1 cellular context compared by ENCODE assay signal in the genomic region with DNA sequence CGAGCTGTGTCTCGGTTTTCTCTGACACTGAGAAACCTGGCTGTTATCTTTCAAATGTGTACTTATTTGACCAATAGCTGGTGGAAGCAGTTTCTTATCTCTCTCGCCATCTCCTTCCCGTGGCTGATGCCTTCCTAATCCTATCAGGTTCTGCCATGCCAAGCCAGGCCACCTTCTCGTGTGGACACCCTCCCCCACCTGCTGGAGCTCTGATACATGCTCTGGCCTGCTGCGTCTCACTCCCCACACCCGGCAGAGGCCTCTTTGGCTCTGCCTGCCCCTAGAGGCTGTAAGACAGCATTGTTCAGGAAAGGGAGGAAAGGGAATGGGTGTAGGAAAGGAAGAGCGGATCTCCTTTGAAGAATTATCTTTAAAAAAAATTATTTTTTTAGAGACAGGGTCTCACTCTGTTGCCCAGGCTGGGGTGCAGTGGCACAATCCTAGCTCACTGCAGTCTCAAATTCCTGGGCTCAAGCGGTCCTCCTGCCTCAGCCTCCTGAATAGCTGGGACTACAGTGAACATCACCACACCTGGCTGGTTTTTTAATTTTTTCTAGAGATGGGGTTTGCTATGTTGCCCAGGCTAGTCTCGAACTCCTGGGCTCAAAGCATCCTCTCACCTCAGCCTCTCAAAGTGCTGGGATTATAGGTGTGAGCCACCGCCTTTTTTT.
TF ChIP-seq lines count a peak whose summit lies in the region.

No MANE protein-coding gene starts in this region.

TF ChIP-seq in HepG2, 621 proteins besides CTCF, POLR2A, EP300 and RAD21 (continued from another document and continues in another):
- TF ChIP-seq, protein P1, sequence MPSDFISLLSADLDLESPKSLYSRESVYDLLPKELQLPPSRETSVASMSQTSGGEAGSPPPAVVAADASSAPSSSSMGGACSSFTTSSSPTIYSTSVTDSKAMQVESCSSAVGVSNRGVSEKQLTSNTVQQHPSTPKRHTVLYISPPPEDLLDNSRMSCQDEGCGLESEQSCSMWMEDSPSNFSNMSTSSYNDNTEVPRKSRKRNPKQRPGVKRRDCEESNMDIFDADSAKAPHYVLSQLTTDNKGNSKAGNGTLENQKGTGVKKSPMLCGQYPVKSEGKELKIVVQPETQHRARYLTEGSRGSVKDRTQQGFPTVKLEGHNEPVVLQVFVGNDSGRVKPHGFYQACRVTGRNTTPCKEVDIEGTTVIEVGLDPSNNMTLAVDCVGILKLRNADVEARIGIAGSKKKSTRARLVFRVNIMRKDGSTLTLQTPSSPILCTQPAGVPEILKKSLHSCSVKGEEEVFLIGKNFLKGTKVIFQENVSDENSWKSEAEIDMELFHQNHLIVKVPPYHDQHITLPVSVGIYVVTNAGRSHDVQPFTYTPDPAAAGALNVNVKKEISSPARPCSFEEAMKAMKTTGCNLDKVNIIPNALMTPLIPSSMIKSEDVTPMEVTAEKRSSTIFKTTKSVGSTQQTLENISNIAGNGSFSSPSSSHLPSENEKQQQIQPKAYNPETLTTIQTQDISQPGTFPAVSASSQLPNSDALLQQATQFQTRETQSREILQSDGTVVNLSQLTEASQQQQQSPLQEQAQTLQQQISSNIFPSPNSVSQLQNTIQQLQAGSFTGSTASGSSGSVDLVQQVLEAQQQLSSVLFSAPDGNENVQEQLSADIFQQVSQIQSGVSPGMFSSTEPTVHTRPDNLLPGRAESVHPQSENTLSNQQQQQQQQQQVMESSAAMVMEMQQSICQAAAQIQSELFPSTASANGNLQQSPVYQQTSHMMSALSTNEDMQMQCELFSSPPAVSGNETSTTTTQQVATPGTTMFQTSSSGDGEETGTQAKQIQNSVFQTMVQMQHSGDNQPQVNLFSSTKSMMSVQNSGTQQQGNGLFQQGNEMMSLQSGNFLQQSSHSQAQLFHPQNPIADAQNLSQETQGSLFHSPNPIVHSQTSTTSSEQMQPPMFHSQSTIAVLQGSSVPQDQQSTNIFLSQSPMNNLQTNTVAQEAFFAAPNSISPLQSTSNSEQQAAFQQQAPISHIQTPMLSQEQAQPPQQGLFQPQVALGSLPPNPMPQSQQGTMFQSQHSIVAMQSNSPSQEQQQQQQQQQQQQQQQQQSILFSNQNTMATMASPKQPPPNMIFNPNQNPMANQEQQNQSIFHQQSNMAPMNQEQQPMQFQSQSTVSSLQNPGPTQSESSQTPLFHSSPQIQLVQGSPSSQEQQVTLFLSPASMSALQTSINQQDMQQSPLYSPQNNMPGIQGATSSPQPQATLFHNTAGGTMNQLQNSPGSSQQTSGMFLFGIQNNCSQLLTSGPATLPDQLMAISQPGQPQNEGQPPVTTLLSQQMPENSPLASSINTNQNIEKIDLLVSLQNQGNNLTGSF (CRISPR knock-in tag; IDR thresholded peaks at IDR 0.05): no peak
- TF ChIP-seq U2AF1 (optimal IDR thresholded peaks at IDR 0.05; ENCODE audit: low read depth, low read length) (no peak), TARDBP (CRISPR knock-in tag; IDR thresholded peaks at IDR 0.05) (no peak), NR1H2 (CRISPR knock-in tag; IDR thresholded peaks at IDR 0.05; ENCODE audit: borderline replicate concordance, low read depth) (no peak), CREB1 (IDR thresholded peaks at IDR 0.05) (no peak), CREB1 (CRISPR knock-in tag; IDR thresholded peaks at IDR 0.05) (no peak), ERF (CRISPR knock-in tag; IDR thresholded peaks at IDR 0.05) (0 out of 2 replicates have a peak, but pooled peaks have one; percentile 30), MYC (CRISPR knock-in tag; IDR thresholded peaks at IDR 0.05; ENCODE audit: borderline replicate concordance) (peak; percentile 46; the same call in 1 of the 2 replicates), ARNT (IDR thresholded peaks at IDR 0.05) (no peak), ZNF567 (CRISPR knock-in tag; IDR thresholded peaks at IDR 0.05; ENCODE audit: borderline replicate concordance) (no peak), ZNF768 (CRISPR knock-in tag; IDR thresholded peaks at IDR 0.05) (no peak), ZFP36L1 (CRISPR knock-in tag; IDR thresholded peaks at IDR 0.05) (no peak), ZBTB8A (CRISPR knock-in tag; IDR thresholded peaks at IDR 0.05; ENCODE audit: borderline replicate concordance, low read depth) (no peak), TGIF2 (CRISPR knock-in tag; IDR thresholded peaks at IDR 0.05) (0 out of 2 replicates have a peak, but pooled peaks have one; percentile 42), DPF2 (CRISPR knock-in tag; IDR thresholded peaks at IDR 0.05; ENCODE audit: borderline replicate concordance, low read depth) (no peak), ZNF724P (CRISPR knock-in tag; IDR thresholded peaks at IDR 0.05; ENCODE audit: borderline replicate concordance) (no peak), KLF6 (CRISPR knock-in tag; IDR thresholded peaks at IDR 0.05) (no peak), ZNF607 (CRISPR knock-in tag; IDR thresholded peaks at IDR 0.05; ENCODE audit: borderline replicate concordance) (no peak), ZNF746 (CRISPR knock-in tag; IDR thresholded peaks at IDR 0.05) (no peak), ZNF232 (CRISPR knock-in tag; IDR thresholded peaks at IDR 0.05; ENCODE audit: borderline replicate concordance) (no peak)
- TF ChIP-seq, protein P2, sequence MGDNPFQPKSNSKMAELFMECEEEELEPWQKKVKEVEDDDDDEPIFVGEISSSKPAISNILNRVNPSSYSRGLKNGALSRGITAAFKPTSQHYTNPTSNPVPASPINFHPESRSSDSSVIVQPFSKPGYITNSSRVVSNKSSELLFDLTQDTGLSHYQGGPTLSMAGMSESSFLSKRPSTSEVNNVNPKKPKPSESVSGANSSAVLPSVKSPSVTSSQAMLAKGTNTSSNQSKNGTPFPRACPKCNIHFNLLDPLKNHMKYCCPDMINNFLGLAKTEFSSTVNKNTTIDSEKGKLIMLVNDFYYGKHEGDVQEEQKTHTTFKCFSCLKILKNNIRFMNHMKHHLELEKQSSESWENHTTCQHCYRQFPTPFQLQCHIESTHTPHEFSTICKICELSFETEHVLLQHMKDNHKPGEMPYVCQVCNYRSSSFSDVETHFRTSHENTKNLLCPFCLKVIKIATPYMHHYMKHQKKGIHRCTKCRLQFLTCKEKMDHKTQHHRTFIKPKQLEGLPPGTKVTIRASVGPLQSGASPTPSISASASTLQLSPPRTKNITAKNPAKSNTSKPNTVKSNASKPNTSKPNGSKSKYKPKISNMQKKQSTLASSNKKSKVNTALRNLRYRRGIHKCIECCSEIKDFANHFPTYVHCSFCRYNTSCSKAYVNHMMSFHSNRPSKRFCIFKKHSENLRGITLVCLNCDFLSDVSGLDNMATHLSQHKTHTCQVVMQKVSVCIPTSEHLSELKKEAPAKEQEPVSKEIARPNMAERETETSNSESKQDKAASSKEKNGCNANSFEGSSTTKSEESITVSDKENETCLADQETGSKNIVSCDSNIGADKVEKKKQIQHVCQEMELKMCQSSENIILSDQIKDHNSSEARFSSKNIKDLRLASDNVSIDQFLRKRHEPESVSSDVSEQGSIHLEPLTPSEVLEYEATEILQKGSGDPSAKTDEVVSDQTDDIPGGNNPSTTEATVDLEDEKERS (CRISPR knock-in tag; IDR thresholded peaks at IDR 0.05): no peak
- TF ChIP-seq, protein P3, sequence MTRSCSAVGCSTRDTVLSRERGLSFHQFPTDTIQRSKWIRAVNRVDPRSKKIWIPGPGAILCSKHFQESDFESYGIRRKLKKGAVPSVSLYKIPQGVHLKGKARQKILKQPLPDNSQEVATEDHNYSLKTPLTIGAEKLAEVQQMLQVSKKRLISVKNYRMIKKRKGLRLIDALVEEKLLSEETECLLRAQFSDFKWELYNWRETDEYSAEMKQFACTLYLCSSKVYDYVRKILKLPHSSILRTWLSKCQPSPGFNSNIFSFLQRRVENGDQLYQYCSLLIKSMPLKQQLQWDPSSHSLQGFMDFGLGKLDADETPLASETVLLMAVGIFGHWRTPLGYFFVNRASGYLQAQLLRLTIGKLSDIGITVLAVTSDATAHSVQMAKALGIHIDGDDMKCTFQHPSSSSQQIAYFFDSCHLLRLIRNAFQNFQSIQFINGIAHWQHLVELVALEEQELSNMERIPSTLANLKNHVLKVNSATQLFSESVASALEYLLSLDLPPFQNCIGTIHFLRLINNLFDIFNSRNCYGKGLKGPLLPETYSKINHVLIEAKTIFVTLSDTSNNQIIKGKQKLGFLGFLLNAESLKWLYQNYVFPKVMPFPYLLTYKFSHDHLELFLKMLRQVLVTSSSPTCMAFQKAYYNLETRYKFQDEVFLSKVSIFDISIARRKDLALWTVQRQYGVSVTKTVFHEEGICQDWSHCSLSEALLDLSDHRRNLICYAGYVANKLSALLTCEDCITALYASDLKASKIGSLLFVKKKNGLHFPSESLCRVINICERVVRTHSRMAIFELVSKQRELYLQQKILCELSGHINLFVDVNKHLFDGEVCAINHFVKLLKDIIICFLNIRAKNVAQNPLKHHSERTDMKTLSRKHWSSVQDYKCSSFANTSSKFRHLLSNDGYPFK (CRISPR knock-in tag; IDR thresholded peaks at IDR 0.05; ENCODE audit: borderline replicate concordance): no peak
- TF ChIP-seq, protein P4, sequence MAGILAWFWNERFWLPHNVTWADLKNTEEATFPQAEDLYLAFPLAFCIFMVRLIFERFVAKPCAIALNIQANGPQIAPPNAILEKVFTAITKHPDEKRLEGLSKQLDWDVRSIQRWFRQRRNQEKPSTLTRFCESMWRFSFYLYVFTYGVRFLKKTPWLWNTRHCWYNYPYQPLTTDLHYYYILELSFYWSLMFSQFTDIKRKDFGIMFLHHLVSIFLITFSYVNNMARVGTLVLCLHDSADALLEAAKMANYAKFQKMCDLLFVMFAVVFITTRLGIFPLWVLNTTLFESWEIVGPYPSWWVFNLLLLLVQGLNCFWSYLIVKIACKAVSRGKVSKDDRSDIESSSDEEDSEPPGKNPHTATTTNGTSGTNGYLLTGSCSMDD (CRISPR knock-in tag; IDR thresholded peaks at IDR 0.05): no peak
- TF ChIP-seq, protein P5, sequence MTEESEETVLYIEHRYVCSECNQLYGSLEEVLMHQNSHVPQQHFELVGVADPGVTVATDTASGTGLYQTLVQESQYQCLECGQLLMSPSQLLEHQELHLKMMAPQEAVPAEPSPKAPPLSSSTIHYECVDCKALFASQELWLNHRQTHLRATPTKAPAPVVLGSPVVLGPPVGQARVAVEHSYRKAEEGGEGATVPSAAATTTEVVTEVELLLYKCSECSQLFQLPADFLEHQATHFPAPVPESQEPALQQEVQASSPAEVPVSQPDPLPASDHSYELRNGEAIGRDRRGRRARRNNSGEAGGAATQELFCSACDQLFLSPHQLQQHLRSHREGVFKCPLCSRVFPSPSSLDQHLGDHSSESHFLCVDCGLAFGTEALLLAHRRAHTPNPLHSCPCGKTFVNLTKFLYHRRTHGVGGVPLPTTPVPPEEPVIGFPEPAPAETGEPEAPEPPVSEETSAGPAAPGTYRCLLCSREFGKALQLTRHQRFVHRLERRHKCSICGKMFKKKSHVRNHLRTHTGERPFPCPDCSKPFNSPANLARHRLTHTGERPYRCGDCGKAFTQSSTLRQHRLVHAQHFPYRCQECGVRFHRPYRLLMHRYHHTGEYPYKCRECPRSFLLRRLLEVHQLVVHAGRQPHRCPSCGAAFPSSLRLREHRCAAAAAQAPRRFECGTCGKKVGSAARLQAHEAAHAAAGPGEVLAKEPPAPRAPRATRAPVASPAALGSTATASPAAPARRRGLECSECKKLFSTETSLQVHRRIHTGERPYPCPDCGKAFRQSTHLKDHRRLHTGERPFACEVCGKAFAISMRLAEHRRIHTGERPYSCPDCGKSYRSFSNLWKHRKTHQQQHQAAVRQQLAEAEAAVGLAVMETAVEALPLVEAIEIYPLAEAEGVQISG (CRISPR knock-in tag; IDR thresholded peaks at IDR 0.05): peak; percentile 57; the same call in 1 of the 2 replicates
- TF ChIP-seq, protein P6, sequence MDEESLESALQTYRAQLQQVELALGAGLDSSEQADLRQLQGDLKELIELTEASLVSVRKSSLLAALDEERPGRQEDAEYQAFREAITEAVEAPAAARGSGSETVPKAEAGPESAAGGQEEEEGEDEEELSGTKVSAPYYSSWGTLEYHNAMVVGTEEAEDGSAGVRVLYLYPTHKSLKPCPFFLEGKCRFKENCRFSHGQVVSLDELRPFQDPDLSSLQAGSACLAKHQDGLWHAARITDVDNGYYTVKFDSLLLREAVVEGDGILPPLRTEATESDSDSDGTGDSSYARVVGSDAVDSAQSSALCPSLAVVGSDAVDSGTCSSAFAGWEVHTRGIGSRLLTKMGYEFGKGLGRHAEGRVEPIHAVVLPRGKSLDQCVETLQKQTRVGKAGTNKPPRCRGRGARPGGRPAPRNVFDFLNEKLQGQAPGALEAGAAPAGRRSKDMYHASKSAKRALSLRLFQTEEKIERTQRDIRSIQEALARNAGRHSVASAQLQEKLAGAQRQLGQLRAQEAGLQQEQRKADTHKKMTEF (CRISPR knock-in tag; IDR thresholded peaks at IDR 0.05): peak; percentile 64
- TF ChIP-seq, protein P7, sequence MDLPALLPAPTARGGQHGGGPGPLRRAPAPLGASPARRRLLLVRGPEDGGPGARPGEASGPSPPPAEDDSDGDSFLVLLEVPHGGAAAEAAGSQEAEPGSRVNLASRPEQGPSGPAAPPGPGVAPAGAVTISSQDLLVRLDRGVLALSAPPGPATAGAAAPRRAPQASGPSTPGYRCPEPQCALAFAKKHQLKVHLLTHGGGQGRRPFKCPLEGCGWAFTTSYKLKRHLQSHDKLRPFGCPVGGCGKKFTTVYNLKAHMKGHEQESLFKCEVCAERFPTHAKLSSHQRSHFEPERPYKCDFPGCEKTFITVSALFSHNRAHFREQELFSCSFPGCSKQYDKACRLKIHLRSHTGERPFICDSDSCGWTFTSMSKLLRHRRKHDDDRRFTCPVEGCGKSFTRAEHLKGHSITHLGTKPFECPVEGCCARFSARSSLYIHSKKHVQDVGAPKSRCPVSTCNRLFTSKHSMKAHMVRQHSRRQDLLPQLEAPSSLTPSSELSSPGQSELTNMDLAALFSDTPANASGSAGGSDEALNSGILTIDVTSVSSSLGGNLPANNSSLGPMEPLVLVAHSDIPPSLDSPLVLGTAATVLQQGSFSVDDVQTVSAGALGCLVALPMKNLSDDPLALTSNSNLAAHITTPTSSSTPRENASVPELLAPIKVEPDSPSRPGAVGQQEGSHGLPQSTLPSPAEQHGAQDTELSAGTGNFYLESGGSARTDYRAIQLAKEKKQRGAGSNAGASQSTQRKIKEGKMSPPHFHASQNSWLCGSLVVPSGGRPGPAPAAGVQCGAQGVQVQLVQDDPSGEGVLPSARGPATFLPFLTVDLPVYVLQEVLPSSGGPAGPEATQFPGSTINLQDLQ (CRISPR knock-in tag; IDR thresholded peaks at IDR 0.05): no peak
- TF ChIP-seq, protein P8, sequence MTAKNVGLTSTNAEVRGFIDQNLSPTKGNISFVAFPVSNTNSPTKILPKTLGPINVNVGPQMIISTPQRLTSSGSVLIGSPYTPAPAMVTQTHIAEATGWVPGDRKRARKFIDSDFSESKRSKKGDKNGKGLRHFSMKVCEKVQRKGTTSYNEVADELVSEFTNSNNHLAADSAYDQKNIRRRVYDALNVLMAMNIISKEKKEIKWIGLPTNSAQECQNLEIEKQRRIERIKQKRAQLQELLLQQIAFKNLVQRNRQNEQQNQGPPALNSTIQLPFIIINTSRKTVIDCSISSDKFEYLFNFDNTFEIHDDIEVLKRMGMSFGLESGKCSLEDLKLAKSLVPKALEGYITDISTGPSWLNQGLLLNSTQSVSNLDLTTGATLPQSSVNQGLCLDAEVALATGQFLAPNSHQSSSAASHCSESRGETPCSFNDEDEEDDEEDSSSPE (CRISPR knock-in tag; IDR thresholded peaks at IDR 0.05): 0 out of 2 replicates have a peak, but pooled peaks have one; percentile 21
- TF ChIP-seq, protein P9, sequence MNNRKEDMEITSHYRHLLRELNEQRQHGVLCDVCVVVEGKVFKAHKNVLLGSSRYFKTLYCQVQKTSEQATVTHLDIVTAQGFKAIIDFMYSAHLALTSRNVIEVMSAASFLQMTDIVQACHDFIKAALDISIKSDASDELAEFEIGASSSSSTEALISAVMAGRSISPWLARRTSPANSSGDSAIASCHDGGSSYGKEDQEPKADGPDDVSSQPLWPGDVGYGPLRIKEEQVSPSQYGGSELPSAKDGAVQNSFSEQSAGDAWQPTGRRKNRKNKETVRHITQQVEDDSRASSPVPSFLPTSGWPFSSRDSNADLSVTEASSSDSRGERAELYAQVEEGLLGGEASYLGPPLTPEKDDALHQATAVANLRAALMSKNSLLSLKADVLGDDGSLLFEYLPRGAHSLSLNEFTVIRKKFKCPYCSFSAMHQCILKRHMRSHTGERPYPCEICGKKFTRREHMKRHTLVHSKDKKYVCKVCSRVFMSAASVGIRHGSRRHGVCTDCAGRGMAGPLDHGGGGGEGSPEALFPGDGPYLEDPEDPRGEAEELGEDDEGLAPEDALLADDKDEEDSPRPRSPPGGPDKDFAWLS (CRISPR knock-in tag; IDR thresholded peaks at IDR 0.05; ENCODE audit: borderline replicate concordance): no peak
